22 cellular contexts compared by ENCODE assay signal in the genomic region with DNA sequence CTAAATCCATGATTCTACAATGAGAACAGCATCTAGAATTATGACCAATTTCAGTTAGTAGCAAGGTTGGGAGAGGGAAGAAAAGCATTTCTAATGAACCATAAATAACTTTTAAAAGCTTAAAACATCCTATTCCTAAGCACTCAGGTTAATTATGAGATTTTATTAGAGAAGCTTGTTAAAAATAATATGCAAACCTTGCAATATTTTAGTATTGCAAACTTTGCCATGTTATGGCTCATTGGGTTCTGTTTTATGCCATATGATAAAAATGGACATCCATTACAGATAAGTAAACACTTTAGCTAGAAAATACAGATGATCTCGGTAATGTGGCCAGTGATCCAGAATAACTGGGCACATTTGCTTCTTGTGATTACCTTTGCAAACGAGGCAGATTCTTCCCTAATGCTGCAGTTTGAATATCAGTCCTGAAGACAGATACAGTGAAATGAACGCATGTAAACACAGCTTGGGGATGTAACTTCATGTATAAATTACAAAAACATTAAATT.
"Had no signal": no experiment of that assay in that cellular context is flagged by ENCODE, and none has a peak within 500 bp of the region (broad histone marks: within the 10 kb centered on the region; RNA-seq: fewer than 3 reads in every experiment).

No MANE protein-coding gene starts in this region.

- H3K4me3 ChIP-seq: ascending aorta, cardiac muscle cell had no signal

- DNase-seq: activated CD4-positive, alpha-beta T cell treated with anti-CD3 and anti-CD28 coated beads for 4 hours; activated CD4-positive, alpha-beta T cell treated with anti-CD3 and anti-CD28 coated beads, Interleukin-2, amount 50 U/mL, for 4 hours; activated CD8-positive, alpha-beta memory T cell treated with anti-CD3 and anti-CD28 coated beads, Interleukin-2, amount 10 ng/mL, durations not matched to agents 7 days and 5 days; activated CD8-positive, alpha-beta T cell treated with anti-CD3 and anti-CD28 coated beads, Interleukin-2, amount 10 ng/mL, durations not matched to agents 7 days and 5 days; activated effector memory CD4-positive, alpha-beta T cell treated with Interleukin-2 at 50 U/mL for 16 hours; activated naive CD4-positive, alpha-beta T cell; activated naive CD8-positive, alpha-beta T cell treated with anti-CD3 and anti-CD28 coated beads, Interleukin-2, amount 50 U/mL, for 24 hours; activated T-cell treated with anti-CD3 and anti-CD28 coated beads, Interleukin-2, amount 50 U/mL, for 24 hours; amniotic stem cell; cerebellar nuclear complex; KG1; NCI-H1092; NCI-H1417; NCI-H1930; NCI-H2171 treated with DMSO at 0.1 percent for 48 hours; NCI-H226; NCI-H526 treated with DMSO at 0.1 percent for 48 hours; SHP77 treated with DMSO at 0.1 percent for 48 hours had no signal

- H3K27ac ChIP-seq: ascending aorta, cardiac muscle cell had no signal

- H3K27me3 ChIP-seq: ascending aorta, cardiac muscle cell had no signal

- H3K36me3 ChIP-seq: ascending aorta, cardiac muscle cell had no signal

- H3K4me1 ChIP-seq: ascending aorta had no signal

- H3K9me3 ChIP-seq: ascending aorta had no signal

- ATAC-seq: activated CD4-positive, CD25-positive, alpha-beta regulatory T cell treated with anti-CD3 and anti-CD28 coated beads, Interleukin-2, amount 50 U/mL, for 24 hours; activated CD8-positive, alpha-beta memory T cell treated with anti-CD3 and anti-CD28 coated beads, Interleukin-2, amount 10 ng/mL, durations not matched to agents 7 days and 5 days; activated CD8-positive, alpha-beta T cell treated with anti-CD3 and anti-CD28 coated beads, Interleukin-2, amount 10 ng/mL, durations not matched to agents 7 days and 5 days; activated naive CD4-positive, alpha-beta T cell treated with anti-CD3 and anti-CD28 coated beads, Interleukin-2, amount 50 U/mL, for 72 hours; activated naive CD8-positive, alpha-beta T cell treated with anti-CD3 and anti-CD28 coated beads, Interleukin-2, amount 50 U/mL, for 24 hours had no signal
